Comparison of ENCODE assay signal across 1 cellular context in genomic region chr6:136014454-136015421, GRCh38.
TF ChIP-seq lines count a peak whose summit lies in the region.

No MANE protein-coding gene starts in this region.

TF ChIP-seq in SK-N-SH, 30 proteins besides CTCF, POLR2A, EP300 and RAD21 (continued from another document):
- no peak; the same call in 1 of the 2 replicates for TF ChIP-seq RXRA (IDR thresholded peaks at IDR 0.05; ENCODE audit: borderline replicate concordance, low read depth)
- TF ChIP-seq FOSL2 (IDR thresholded peaks at IDR 0.05; ENCODE audit: borderline replicate concordance, low read depth): peak; percentile 60
- no peak for TF ChIP-seq RCOR1 (IDR thresholded peaks at IDR 0.05; ENCODE audit: low read length)
- TF ChIP-seq ZBTB33 (IDR thresholded peaks at IDR 0.05; ENCODE audit: borderline replicate concordance, low read depth): no peak
- TF ChIP-seq JUND (IDR thresholded peaks at IDR 0.05): peak; percentile 50
- TF ChIP-seq SMC3 (IDR thresholded peaks at IDR 0.05; ENCODE audit: low read depth, low read length): no peak
- no peak for TF ChIP-seq RFX5 (IDR thresholded peaks at IDR 0.05; ENCODE audit: low read length)
TF ChIP-seq in SK-N-SH: peak in this region for 8.
